10 cellular contexts compared by ENCODE assay signal in the genomic region with DNA sequence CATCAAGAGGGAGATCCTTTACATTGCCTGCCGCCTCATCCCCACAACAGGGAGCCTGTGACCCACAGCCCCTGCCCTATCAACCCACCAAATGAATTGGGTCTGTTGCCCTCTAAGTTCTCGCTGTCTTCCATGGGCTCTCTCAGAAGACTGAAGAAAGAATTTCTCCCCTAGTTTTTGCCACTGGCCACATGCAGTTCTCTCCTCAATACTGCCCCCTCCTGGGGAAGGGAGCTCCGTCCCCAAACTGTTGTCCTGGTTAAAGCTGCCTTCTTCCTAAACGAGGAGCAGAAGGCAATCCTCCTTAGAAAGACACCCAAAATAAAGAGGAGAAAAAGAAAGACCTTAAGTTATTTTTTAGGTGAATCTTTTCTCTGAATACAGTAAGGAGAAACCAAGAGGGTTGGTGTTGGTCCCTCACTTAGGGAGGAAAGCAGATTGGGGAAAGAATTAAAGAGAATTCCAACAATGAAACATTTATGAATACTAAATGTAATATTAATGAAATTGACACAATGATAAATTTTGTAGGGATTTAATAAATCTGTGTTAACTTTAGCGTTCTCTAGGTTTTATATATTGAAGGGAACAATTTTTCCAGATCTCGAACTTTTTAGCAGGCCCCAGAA. TPM values are rescaled to one million over a fixed set of nuclear protein-coding genes. Genes with fewer than 3 reads are reported as not detected.
DNase-seq lines count a peak whose midpoint lies in the region; ATAC-seq, FAIRE-seq and TF ChIP-seq lines count a peak whose summit lies in the region.
"Had no signal": no experiment of that assay in that cellular context is flagged by ENCODE, and none has a peak within 500 bp of the region (broad histone marks: within the 10 kb centered on the region; RNA-seq: fewer than 3 reads in every experiment).

No MANE protein-coding gene starts in this region.

- FAIRE-seq in astrocyte (lab: Jason Lieb, UNC) = no peak

- H3K27ac Mint-ChIP-seq in astrocyte (ENCODE audit: unreplicated experiment) = no peak overlapping the region
- H3K27ac Mint-ChIP-seq: T-helper 1 cell treated with Interleukin-12 subunit alpha and Interleukin-12 subunit beta and Interleukin-4 antibody, amounts not matched to agents 30 μg/mL and 1 μg/mL, for 36 hours had no signal

- H3K27me3 Mint-ChIP-seq in astrocyte (ENCODE audit: low read depth, unreplicated experiment) = peaks cover 5% of the 10 kb centered on the region

- H3K27ac ChIP-seq in astrocyte (ENCODE audit: low read depth, low read length) = no peak overlapping the region
- H3K27ac ChIP-seq: ovary had no signal

- TF ChIP-seq CTCF in astrocyte (IDR thresholded peaks at IDR 0.05; ENCODE audit: insufficient read depth, low read depth, low read length) (peak; percentile 77), kidney epithelial cell (IDR thresholded peaks at IDR 0.05; ENCODE audit: insufficient read depth, low read length, poor library complexity, severe bottlenecking) (peak; percentile 77)

- H3K4me2 ChIP-seq in astrocyte (ENCODE audit: low read length) = no peak overlapping the region

- H3K36me3 ChIP-seq in astrocyte (ENCODE audit: insufficient read depth, low read length) (no peaks in the 10 kb centered on the region), kidney epithelial cell (ENCODE audit: control insufficient read depth, insufficient read depth, low read length) (no peaks in the 10 kb centered on the region)
- H3K36me3 ChIP-seq: ovary had no signal

- ATAC-seq in GM18868 (IDR thresholded peaks at IDR 0.05; ENCODE audit: unreplicated experiment) (peak; percentile 66), HG03469 (IDR thresholded peaks at IDR 0.05; ENCODE audit: unreplicated experiment) (peak; percentile 63), HG03108 (IDR thresholded peaks at IDR 0.05; ENCODE audit: unreplicated experiment) (no peak)

- no peaks in the 10 kb centered on the region for H3K79me2 ChIP-seq in astrocyte (ENCODE audit: insufficient read depth, low read length)

- no peaks in the 10 kb centered on the region for H3K9me3 ChIP-seq in astrocyte (ENCODE audit: insufficient read depth, low read depth, low read length)
- H3K9me3 ChIP-seq: ovary had no signal

- DNase-seq in CMK (ENCODE audit: low read depth) (peak; percentile 29), RKO (ENCODE audit: low spot score) (peak; percentile 21), astrocyte (ENCODE audit: low read depth) (peak; percentile 11), kidney epithelial cell (ENCODE audit: low read depth) (no peak)
- peak; percentile 9 for DNase-seq in stimulated activated CD8-positive, alpha-beta memory T cell treated with anti-CD3 and anti-CD28 coated beads, Interleukin-12 subunit alpha, Interleukin-12 subunit beta, amount 100 ng/mL, for 24 hours (ENCODE audit: extremely low read depth)

- no peaks in the 10 kb centered on the region for H3K27me3 ChIP-seq in astrocyte (ENCODE audit: insufficient read depth, low read length)
- no peaks in the 10 kb centered on the region for H3K27me3 ChIP-seq in kidney epithelial cell (ENCODE audit: control insufficient read depth, insufficient read depth, low read length)
- H3K27me3 ChIP-seq: ovary had no signal

- peaks cover 2% of the 10 kb centered on the region for H3K9me3 Mint-ChIP-seq in astrocyte (ENCODE audit: unreplicated experiment)
- H3K9me3 Mint-ChIP-seq: T-helper 1 cell treated with Interleukin-12 subunit alpha and Interleukin-12 subunit beta and Interleukin-4 antibody, amounts not matched to agents 30 μg/mL and 1 μg/mL, for 36 hours had no signal

- no peaks in the 10 kb centered on the region for H3K36me3 Mint-ChIP-seq in astrocyte (ENCODE audit: low read depth, unreplicated experiment)

- no peaks in the 10 kb centered on the region for H3K4me1 Mint-ChIP-seq in astrocyte (ENCODE audit: low read depth, unreplicated experiment)

- H3K9ac ChIP-seq in astrocyte (ENCODE audit: low read length) = no peak overlapping the region

- H4K20me1 ChIP-seq in astrocyte (ENCODE audit: insufficient read depth, low read length) = no peaks in the 10 kb centered on the region

- H2AFZ ChIP-seq in astrocyte (ENCODE audit: low read depth, low read length) = no peak overlapping the region

- H3K4me3 Mint-ChIP-seq in astrocyte (ENCODE audit: unreplicated experiment) = no peak overlapping the region
- H3K4me3 Mint-ChIP-seq: T-helper 1 cell treated with Interleukin-12 subunit alpha and Interleukin-12 subunit beta and Interleukin-4 antibody, amounts not matched to agents 30 μg/mL and 1 μg/mL, for 36 hours had no signal

- H3K4me1 ChIP-seq in astrocyte (ENCODE audit: insufficient read depth, low read length) = no peaks in the 10 kb centered on the region

- H3K4me3 ChIP-seq in astrocyte (ENCODE audit: insufficient read depth, low read depth, low read length) = no peak overlapping the region
- no peak overlapping the region for H3K4me3 ChIP-seq in kidney epithelial cell (ENCODE audit: low read depth, low read length)
- H3K4me3 ChIP-seq: ovary had no signal

RNA-seq across cellular contexts. Expression of gene SATB2, which starts 31.1 kb away (rescaled TPM):
- total RNA-seq in astrocyte = 11.6 and 12.3 TPM in 2 replicates
- 5.3 and 5.5 TPM in 2 replicates for total RNA-seq in kidney epithelial cell
